1 cellular context compared by ENCODE assay signal in the genomic region with DNA sequence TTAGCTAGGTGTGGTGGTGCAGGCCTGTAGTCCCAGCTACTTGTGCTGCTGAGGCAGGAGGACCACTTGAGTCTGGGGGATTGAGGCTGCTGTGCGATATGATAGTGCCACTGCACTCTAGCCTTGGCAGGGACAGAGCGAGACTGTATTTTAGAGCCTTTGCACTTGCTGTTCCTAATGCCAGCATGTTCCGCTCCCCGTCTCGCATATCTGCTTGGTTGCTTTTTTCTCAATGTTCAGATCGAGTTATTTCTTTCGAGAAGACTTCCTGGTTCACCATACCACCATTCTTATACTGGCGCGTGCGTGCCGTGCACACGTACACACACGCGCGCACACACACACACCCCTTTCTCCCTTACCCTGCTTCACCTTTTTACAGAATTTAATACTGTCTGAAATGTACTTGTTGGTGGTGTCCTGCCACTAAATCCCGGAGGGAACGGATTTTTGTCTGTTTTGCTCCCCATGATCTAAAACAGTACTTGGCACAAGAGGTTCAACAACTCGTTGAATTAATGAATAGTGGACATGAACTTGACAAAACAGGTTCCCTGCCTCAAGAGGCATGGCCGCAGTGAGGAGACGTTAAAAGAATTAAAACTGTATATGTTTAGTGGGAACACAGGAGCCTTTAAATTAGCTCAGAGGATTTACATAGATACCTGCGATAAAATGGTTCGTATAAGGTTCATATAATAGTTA.
A peak's percentile ranks its signal among the peaks of the same experiment; 100 is the strongest.
TF ChIP-seq lines count a peak whose summit lies in the region.

No MANE protein-coding gene starts in this region.

TF ChIP-seq in GM12878, 131 proteins besides CTCF, POLR2A, EP300 and RAD21:
- TF ChIP-seq, protein P1, sequence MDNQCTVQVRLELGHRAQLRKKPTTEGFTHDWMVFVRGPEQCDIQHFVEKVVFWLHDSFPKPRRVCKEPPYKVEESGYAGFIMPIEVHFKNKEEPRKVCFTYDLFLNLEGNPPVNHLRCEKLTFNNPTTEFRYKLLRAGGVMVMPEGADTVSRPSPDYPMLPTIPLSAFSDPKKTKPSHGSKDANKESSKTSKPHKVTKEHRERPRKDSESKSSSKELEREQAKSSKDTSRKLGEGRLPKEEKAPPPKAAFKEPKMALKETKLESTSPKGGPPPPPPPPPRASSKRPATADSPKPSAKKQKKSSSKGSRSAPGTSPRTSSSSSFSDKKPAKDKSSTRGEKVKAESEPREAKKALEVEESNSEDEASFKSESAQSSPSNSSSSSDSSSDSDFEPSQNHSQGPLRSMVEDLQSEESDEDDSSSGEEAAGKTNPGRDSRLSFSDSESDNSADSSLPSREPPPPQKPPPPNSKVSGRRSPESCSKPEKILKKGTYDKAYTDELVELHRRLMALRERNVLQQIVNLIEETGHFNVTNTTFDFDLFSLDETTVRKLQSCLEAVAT (IDR thresholded peaks at IDR 0.05) = peak; percentile 53; the same call in 1 of the 2 replicates
- TF ChIP-seq IRF4 (IDR thresholded peaks at IDR 0.05; ENCODE audit: low read depth, low read length) = no peak
- TF ChIP-seq SMARCA5 (IDR thresholded peaks at IDR 0.05) = 0 out of 2 replicates have a peak, but pooled peaks have one; percentile 19
- TF ChIP-seq, protein P2, sequence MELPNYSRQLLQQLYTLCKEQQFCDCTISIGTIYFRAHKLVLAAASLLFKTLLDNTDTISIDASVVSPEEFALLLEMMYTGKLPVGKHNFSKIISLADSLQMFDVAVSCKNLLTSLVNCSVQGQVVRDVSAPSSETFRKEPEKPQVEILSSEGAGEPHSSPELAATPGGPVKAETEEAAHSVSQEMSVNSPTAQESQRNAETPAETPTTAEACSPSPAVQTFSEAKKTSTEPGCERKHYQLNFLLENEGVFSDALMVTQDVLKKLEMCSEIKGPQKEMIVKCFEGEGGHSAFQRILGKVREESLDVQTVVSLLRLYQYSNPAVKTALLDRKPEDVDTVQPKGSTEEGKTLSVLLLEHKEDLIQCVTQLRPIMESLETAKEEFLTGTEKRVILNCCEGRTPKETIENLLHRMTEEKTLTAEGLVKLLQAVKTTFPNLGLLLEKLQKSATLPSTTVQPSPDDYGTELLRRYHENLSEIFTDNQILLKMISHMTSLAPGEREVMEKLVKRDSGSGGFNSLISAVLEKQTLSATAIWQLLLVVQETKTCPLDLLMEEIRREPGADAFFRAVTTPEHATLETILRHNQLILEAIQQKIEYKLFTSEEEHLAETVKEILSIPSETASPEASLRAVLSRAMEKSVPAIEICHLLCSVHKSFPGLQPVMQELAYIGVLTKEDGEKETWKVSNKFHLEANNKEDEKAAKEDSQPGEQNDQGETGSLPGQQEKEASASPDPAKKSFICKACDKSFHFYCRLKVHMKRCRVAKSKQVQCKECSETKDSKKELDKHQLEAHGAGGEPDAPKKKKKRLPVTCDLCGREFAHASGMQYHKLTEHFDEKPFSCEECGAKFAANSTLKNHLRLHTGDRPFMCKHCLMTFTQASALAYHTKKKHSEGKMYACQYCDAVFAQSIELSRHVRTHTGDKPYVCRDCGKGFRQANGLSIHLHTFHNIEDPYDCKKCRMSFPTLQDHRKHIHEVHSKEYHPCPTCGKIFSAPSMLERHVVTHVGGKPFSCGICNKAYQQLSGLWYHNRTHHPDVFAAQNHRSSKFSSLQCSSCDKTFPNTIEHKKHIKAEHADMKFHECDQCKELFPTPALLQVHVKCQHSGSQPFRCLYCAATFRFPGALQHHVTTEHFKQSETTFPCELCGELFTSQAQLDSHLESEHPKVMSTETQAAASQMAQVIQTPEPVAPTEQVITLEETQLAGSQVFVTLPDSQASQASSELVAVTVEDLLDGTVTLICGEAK (IDR thresholded peaks at IDR 0.05; ENCODE audit: borderline replicate concordance) = peak; percentile 46; the same call in 1 of the 2 replicates
- TF ChIP-seq, protein P3, sequence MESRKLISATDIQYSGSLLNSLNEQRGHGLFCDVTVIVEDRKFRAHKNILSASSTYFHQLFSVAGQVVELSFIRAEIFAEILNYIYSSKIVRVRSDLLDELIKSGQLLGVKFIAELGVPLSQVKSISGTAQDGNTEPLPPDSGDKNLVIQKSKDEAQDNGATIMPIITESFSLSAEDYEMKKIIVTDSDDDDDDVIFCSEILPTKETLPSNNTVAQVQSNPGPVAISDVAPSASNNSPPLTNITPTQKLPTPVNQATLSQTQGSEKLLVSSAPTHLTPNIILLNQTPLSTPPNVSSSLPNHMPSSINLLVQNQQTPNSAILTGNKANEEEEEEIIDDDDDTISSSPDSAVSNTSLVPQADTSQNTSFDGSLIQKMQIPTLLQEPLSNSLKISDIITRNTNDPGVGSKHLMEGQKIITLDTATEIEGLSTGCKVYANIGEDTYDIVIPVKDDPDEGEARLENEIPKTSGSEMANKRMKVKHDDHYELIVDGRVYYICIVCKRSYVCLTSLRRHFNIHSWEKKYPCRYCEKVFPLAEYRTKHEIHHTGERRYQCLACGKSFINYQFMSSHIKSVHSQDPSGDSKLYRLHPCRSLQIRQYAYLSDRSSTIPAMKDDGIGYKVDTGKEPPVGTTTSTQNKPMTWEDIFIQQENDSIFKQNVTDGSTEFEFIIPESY (IDR thresholded peaks at IDR 0.05) = 0 out of 2 replicates have a peak, but pooled peaks have one; percentile 7
